ENCODE assay signal across 17 cellular contexts in the genomic region with DNA sequence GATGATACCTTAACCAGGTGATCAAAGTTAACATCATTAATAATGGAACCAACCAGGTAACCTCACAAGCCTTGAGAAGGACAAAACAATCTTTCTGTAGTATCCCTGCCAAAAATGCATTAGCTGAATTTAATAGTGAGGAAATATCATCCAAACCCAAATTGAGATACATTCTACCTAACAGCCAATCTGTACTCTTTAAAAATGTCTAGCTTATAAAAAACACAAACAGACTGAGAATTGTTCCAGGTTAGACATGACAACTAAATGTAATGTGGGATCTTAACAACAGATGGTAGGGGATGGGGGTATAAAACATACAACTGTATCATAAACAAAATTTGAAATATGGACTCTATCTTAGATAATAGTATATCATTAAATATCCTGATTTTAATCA. TPM values are rescaled to one million over a fixed set of nuclear protein-coding genes. Genes with fewer than 3 reads are reported as not detected.
A peak's percentile ranks its signal among the peaks of the same experiment; 100 is the strongest.
DNase-seq lines count a peak whose midpoint lies in the region; ATAC-seq, FAIRE-seq and TF ChIP-seq lines count a peak whose summit lies in the region.
"Had no signal": no experiment of that assay in that cellular context is flagged by ENCODE, and none has a peak within 500 bp of the region (broad histone marks: within the 10 kb centered on the region; RNA-seq: fewer than 3 reads in every experiment).

No MANE protein-coding gene starts in this region.

- POLR2A ChIA-PET in activated naive CD8-positive, alpha-beta T cell treated with anti-CD3 and anti-CD28 coated beads, Interleukin-2, amount 10 ng/mL, durations not matched to agents 7 days and 5 days (lab: Charles Lee): no interaction called here

- H3K9me3 Mint-ChIP-seq in activated naive CD8-positive, alpha-beta T cell treated with anti-CD3 and anti-CD28 coated beads, Interleukin-2, amount 10 ng/mL, durations not matched to agents 7 days and 5 days: no peaks in the 10 kb centered on the region

- H3K36me3 Mint-ChIP-seq in activated naive CD8-positive, alpha-beta T cell treated with anti-CD3 and anti-CD28 coated beads, Interleukin-2, amount 10 ng/mL, durations not matched to agents 7 days and 5 days: peaks cover 14% of the 10 kb centered on the region
- H3K36me3 Mint-ChIP-seq: naive thymus-derived CD4-positive, alpha-beta T cell had no signal

- H3K9me3 ChIP-seq in DOHH2 (ENCODE audit: control insufficient read depth, insufficient read depth, low read length) (no peaks in the 10 kb centered on the region), HUES64 (ENCODE audit: insufficient read depth, low read depth, low read length) (no peaks in the 10 kb centered on the region), neural cell (ENCODE audit: low read length) (no peaks in the 10 kb centered on the region), kidney (ENCODE audit: control insufficient read depth in 1 of 2, low read length in 2 of 2) (no peaks in the 10 kb centered on the region)
- H3K9me3 ChIP-seq: ascending aorta, gastroesophageal sphincter, testis had no signal

- H3K27me3 ChIP-seq in DOHH2 (ENCODE audit: control insufficient read depth, low read length) (no peaks in the 10 kb centered on the region), HUES64 (ENCODE audit: insufficient read depth, low read length) (no peaks in the 10 kb centered on the region), neural cell (ENCODE audit: insufficient read depth, low read depth, low read length) (no peaks in the 10 kb centered on the region)
- H3K27me3 ChIP-seq: ascending aorta, gastroesophageal sphincter, testis had no signal

- no peak overlapping the region for H3K27ac Mint-ChIP-seq in activated naive CD8-positive, alpha-beta T cell treated with anti-CD3 and anti-CD28 coated beads, Interleukin-2, amount 10 ng/mL, durations not matched to agents 7 days and 5 days
- H3K27ac Mint-ChIP-seq: naive thymus-derived CD4-positive, alpha-beta T cell had no signal

- intact Hi-C loops in kidney (cut with DNase I): no loop called here

- no peak for TF ChIP-seq CTCF in DOHH2 (IDR thresholded peaks at IDR 0.05; ENCODE audit: low read depth, low read length, poor library complexity, severe bottlenecking)
- TF ChIP-seq CTCF in neural cell (IDR thresholded peaks at IDR 0.05; ENCODE audit: poor library complexity, severe bottlenecking): no peak
- TF ChIP-seq CTCF in kidney (IDR thresholded peaks at IDR 0.05; ENCODE audit: borderline replicate concordance, extremely low read depth, insufficient read depth): no peak

- H3K9me2 ChIP-seq in DOHH2 (replicated peaks; ENCODE audit: control insufficient read depth, low read length): no peaks in the 10 kb centered on the region
- H3K9me2 ChIP-seq in neural cell (ENCODE audit: insufficient read depth, low read length): no peaks in the 10 kb centered on the region

- no peak for TF ChIP-seq EP300 in neural cell (conservative IDR thresholded peaks at IDR 0.05; ENCODE audit: poor library complexity, severe bottlenecking)

- no peak overlapping the region for H3K27ac ChIP-seq in DOHH2 (ENCODE audit: low read depth, low read length)
- no peak overlapping the region for H3K27ac ChIP-seq in HUES64 (ENCODE audit: low read depth, low read length)
- no peak overlapping the region for H3K27ac ChIP-seq in neural cell (ENCODE audit: low read length)
- H3K27ac ChIP-seq in kidney (ENCODE audit: low read depth in 2 of 2, low read length in 2 of 2): no peak overlapping the region
- H3K27ac ChIP-seq: ascending aorta, gastroesophageal sphincter, skin epidermis, testis had no signal

- peaks cover 5% of the 10 kb centered on the region for H3K27me3 Mint-ChIP-seq in activated naive CD8-positive, alpha-beta T cell treated with anti-CD3 and anti-CD28 coated beads, Interleukin-2, amount 10 ng/mL, durations not matched to agents 7 days and 5 days

- FAIRE-seq in kidney (lab: Jason Lieb, UNC): no peak
- FAIRE-seq: D721Med had no signal

- peaks cover 23% of the 10 kb centered on the region for H3K4me1 Mint-ChIP-seq in activated naive CD8-positive, alpha-beta T cell treated with anti-CD3 and anti-CD28 coated beads, Interleukin-2, amount 10 ng/mL, durations not matched to agents 7 days and 5 days

- no peaks in the 10 kb centered on the region for H4K20me1 ChIP-seq in DOHH2 (ENCODE audit: control insufficient read depth, insufficient read depth, low read depth, low read length)
- H4K20me1 ChIP-seq in neural cell (ENCODE audit: insufficient read depth): no peaks in the 10 kb centered on the region

- H3K79me2 ChIP-seq in DOHH2 (ENCODE audit: control insufficient read depth, low read length) (peaks cover 68% of the 10 kb centered on the region), neural cell (replicated peaks; ENCODE audit: insufficient read depth, low read length) (peaks cover 63% of the 10 kb centered on the region)

- DNase-seq in activated naive CD8-positive, alpha-beta T cell treated with anti-CD3 and anti-CD28 coated beads, Interleukin-2, amount 10 ng/mL, durations not matched to agents 7 days and 5 days: no peak
- DNase-seq in SK-N-DZ (ENCODE audit: low spot score) (no peak), kidney (no peak), superior temporal gyrus (ENCODE audit: extremely low spot score) (no peak)
- DNase-seq: activated CD8-positive, alpha-beta memory T cell treated with anti-CD3 and anti-CD28 coated beads, Interleukin-2, amount 50 U/mL, for 4 hours; left colon; naive thymus-derived CD4-positive, alpha-beta T cell; NCI-H1105; NCI-H510A; testis had no signal

- H2AFZ ChIP-seq in neural cell (ENCODE audit: low read depth, low read length): no peak overlapping the region

- H3K4me2 ChIP-seq in DOHH2 (ENCODE audit: low read length): peak overlapping the region; percentile 67
- no peak overlapping the region for H3K4me2 ChIP-seq in neural cell (ENCODE audit: low read length)

- H3K4me1 ChIP-seq in DOHH2 (ENCODE audit: control insufficient read depth, low read length): peaks cover 27% of the 10 kb centered on the region
- H3K4me1 ChIP-seq in HUES64 (ENCODE audit: insufficient read depth, low read length): peaks cover 68% of the 10 kb centered on the region
- peaks cover 4 to 6% of the 10 kb centered on the region in 2 donors for H3K4me1 ChIP-seq in kidney (ENCODE audit: control insufficient read depth in 1 of 2, insufficient read depth in 1 of 2, low read depth in 1 of 2, low read length in 2 of 2)
- H3K4me1 ChIP-seq: testis had no signal

- no peak for TF ChIP-seq RAD21 in neural cell (conservative IDR thresholded peaks at IDR 0.05)

- H3K36me3 ChIP-seq in DOHH2 (ENCODE audit: control insufficient read depth, low read length) (peaks cover 5% of the 10 kb centered on the region; the same call in 1 of the 2 replicates), HUES64 (ENCODE audit: insufficient read depth, low read length) (no peaks in the 10 kb centered on the region), neural cell (ENCODE audit: insufficient read depth, low read length) (no peaks in the 10 kb centered on the region), kidney (ENCODE audit: control insufficient read depth in 1 of 2, insufficient read depth in 2 of 2, low read length in 2 of 2) (no peaks in the 10 kb centered on the region)
- H3K36me3 ChIP-seq: ascending aorta, gastroesophageal sphincter had no signal

- H3K9ac ChIP-seq in HUES64 (ENCODE audit: low read depth, low read length) (no peak overlapping the region), neural cell (ENCODE audit: low read length) (no peak overlapping the region), kidney (ENCODE audit: low read length in 2 of 2) (no peak overlapping the region)

- peak overlapping the region; percentile 40 for H3K4me3 Mint-ChIP-seq in activated naive CD8-positive, alpha-beta T cell treated with anti-CD3 and anti-CD28 coated beads, Interleukin-2, amount 10 ng/mL, durations not matched to agents 7 days and 5 days

- ATAC-seq in activated naive CD8-positive, alpha-beta T cell treated with anti-CD3 and anti-CD28 coated beads, Interleukin-2, amount 10 ng/mL, durations not matched to agents 7 days and 5 days (ENCODE audit: low read depth): no peak
- ATAC-seq: gastroesophageal sphincter; left colon; naive thymus-derived CD4-positive, alpha-beta T cell had no signal

- peak overlapping the region; percentile 96 for H3K4me3 ChIP-seq in DOHH2 (ENCODE audit: low read length)
- H3K4me3 ChIP-seq in HUES64 (ENCODE audit: low read length): peak overlapping the region; percentile 91
- peak overlapping the region; percentile 24 for H3K4me3 ChIP-seq in neural cell (ENCODE audit: low read length)
- H3K4me3 ChIP-seq in kidney (ENCODE audit: low read length in 2 of 2): no peak overlapping the region
- H3K4me3 ChIP-seq: ascending aorta, gastroesophageal sphincter, skin epidermis, testis had no signal

- no peaks in the 10 kb centered on the region for H3F3A ChIP-seq in DOHH2 (ENCODE audit: control insufficient read depth, insufficient read depth)
- H3F3A ChIP-seq in neural cell (ENCODE audit: insufficient read depth, low read length, poor library complexity, severe bottlenecking): no peaks in the 10 kb centered on the region

TF ChIP-seq in neural cell, 6 proteins besides CTCF, POLR2A, EP300 and RAD21 (continues in another document):
- TF ChIP-seq SMC3 (conservative IDR thresholded peaks at IDR 0.05; ENCODE audit: poor library complexity): no peak

RNA-seq across cellular contexts. Expression of a gene that starts 1.9 kb away (rescaled TPM):
- polyA plus RNA-seq in HUES64 (2013, experiment 1 of 2): 34.2 TPM
- 36.7 TPM for polyA plus RNA-seq in HUES64 (2013, experiment 2 of 2)
- 10 to 100 TPM; 12.2 to 16.4 TPM for total RNA-seq in activated naive CD8-positive, alpha-beta T cell treated with anti-CD3 and anti-CD28 coated beads, Interleukin-2, amount 10 ng/mL, durations not matched to agents 7 days and 5 days
- 72.8 and 75.9 TPM in 2 replicates for polyA plus RNA-seq in neural cell
- polyA minus RNA-seq in neural cell: 34.1 and 35.7 TPM in 2 replicates
- 100 and 102 TPM in 2 replicates for polyA plus RNA-seq in SK-N-DZ (2014; cell fraction: cytosol; rRNA removed)
- 203 and 234 TPM in 2 replicates for polyA plus RNA-seq in SK-N-DZ (2014; cell fraction: nucleus; rRNA removed)
- 20.0 TPM for total RNA-seq in kidney
- polyA plus RNA-seq in kidney (ENCODE audit: insufficient read depth, low read depth, low replicate concordance): 13.4 TPM

Comparison
In these comparisons a context has a peak if more than half of its experiments do, and no peak if none do; other contexts are left out.
1. H3K4me3 ChIP-seq: peak in DOHH2 (single experiment), HUES64 (single experiment) and neural cell (single experiment); none in kidney (0 of 2).